1 cellular context compared by ENCODE assay signal in genomic region chr1:178776553-178776952, GRCh38.
TF ChIP-seq lines count a peak whose summit lies in the region.

No MANE protein-coding gene starts in this region.

TF ChIP-seq in liver, 16 proteins besides CTCF, POLR2A, EP300 and RAD21:
- TF ChIP-seq, protein P1, sequence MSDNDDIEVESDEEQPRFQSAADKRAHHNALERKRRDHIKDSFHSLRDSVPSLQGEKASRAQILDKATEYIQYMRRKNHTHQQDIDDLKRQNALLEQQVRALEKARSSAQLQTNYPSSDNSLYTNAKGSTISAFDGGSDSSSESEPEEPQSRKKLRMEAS (IDR thresholded peaks at IDR 0.05): no peak
- peak; percentile 25 for TF ChIP-seq HNF4G (IDR thresholded peaks at IDR 0.05)
- TF ChIP-seq ZBTB33 (IDR thresholded peaks at IDR 0.05): no peak
- peak; percentile 91 for TF ChIP-seq FOXA1 (IDR thresholded peaks at IDR 0.05)
- TF ChIP-seq, protein P2, sequence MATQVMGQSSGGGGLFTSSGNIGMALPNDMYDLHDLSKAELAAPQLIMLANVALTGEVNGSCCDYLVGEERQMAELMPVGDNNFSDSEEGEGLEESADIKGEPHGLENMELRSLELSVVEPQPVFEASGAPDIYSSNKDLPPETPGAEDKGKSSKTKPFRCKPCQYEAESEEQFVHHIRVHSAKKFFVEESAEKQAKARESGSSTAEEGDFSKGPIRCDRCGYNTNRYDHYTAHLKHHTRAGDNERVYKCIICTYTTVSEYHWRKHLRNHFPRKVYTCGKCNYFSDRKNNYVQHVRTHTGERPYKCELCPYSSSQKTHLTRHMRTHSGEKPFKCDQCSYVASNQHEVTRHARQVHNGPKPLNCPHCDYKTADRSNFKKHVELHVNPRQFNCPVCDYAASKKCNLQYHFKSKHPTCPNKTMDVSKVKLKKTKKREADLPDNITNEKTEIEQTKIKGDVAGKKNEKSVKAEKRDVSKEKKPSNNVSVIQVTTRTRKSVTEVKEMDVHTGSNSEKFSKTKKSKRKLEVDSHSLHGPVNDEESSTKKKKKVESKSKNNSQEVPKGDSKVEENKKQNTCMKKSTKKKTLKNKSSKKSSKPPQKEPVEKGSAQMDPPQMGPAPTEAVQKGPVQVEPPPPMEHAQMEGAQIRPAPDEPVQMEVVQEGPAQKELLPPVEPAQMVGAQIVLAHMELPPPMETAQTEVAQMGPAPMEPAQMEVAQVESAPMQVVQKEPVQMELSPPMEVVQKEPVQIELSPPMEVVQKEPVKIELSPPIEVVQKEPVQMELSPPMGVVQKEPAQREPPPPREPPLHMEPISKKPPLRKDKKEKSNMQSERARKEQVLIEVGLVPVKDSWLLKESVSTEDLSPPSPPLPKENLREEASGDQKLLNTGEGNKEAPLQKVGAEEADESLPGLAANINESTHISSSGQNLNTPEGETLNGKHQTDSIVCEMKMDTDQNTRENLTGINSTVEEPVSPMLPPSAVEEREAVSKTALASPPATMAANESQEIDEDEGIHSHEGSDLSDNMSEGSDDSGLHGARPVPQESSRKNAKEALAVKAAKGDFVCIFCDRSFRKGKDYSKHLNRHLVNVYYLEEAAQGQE (IDR thresholded peaks at IDR 0.05): no peak
- TF ChIP-seq HNF4A (conservative IDR thresholded peaks at IDR 0.05): peak; percentile 72 to 74
- peak; percentile 39 to 57 for TF ChIP-seq RXRA (IDR thresholded peaks at IDR 0.05)
- no peak for TF ChIP-seq GABPA (IDR thresholded peaks at IDR 0.05 in 1 of 2, conservative IDR thresholded peaks at IDR 0.05 in 1 of 2)
- peak; percentile 81 for TF ChIP-seq FOXA2 (IDR thresholded peaks at IDR 0.05)
- peak in 1 of 2 donors; percentile 51 for TF ChIP-seq JUND (IDR thresholded peaks at IDR 0.05)
- TF ChIP-seq NR2F2 (IDR thresholded peaks at IDR 0.05): no peak
